Comparison of ENCODE assay signal across 11 cellular contexts in genomic region chr6:36114798-36115408, GRCh38. TPM values are rescaled to one million over a fixed set of nuclear protein-coding genes. Genes with fewer than 3 reads are reported as not detected.
DNase-seq lines count a peak whose midpoint lies in the region; ATAC-seq and FAIRE-seq lines count a peak whose summit lies in the region.
"Had no signal": no experiment of that assay in that cellular context is flagged by ENCODE, and none has a peak within 500 bp of the region (broad histone marks: within the 10 kb centered on the region; RNA-seq: fewer than 3 reads in every experiment).

No MANE protein-coding gene starts in this region.

- H3K4me3 Mint-ChIP-seq in activated naive CD8-positive, alpha-beta T cell treated with anti-CD3 and anti-CD28 coated beads, Interleukin-2, amount 10 ng/mL, durations not matched to agents 7 days and 5 days, result peak overlapping the region; percentile 79

- H3K4me2 ChIP-seq in BLaER1, result peak overlapping the region; percentile 78

- peaks cover 47% of the 10 kb centered on the region for H3K4me1 Mint-ChIP-seq in activated naive CD8-positive, alpha-beta T cell treated with anti-CD3 and anti-CD28 coated beads, Interleukin-2, amount 10 ng/mL, durations not matched to agents 7 days and 5 days

- peak overlapping the region; percentile 68 for H3K27ac ChIP-seq in BLaER1
- H3K27ac ChIP-seq: esophagus squamous epithelium had no signal

- H3K27me3 Mint-ChIP-seq in activated naive CD8-positive, alpha-beta T cell treated with anti-CD3 and anti-CD28 coated beads, Interleukin-2, amount 10 ng/mL, durations not matched to agents 7 days and 5 days, result no peaks in the 10 kb centered on the region

- H3K27ac Mint-ChIP-seq in activated naive CD8-positive, alpha-beta T cell treated with anti-CD3 and anti-CD28 coated beads, Interleukin-2, amount 10 ng/mL, durations not matched to agents 7 days and 5 days, result peak overlapping the region; percentile 96

- peaks cover 74% of the 10 kb centered on the region for H3K4me1 ChIP-seq in BLaER1

- no peaks in the 10 kb centered on the region for H3K27me3 ChIP-seq in BLaER1
- H3K27me3 ChIP-seq: esophagus squamous epithelium had no signal

- no peak for DNase-seq in GM19239 (ENCODE audit: insufficient read length, low spot score)
- DNase-seq in NCI-H69 (lab: John Stamatoyannopoulos, UW), result peak; percentile 29
- no peak for DNase-seq in activated naive CD8-positive, alpha-beta T cell treated with anti-CD3 and anti-CD28 coated beads, Interleukin-2, amount 10 ng/mL, durations not matched to agents 7 days and 5 days
- no peak for DNase-seq in NCI-H1930 (lab: John Stamatoyannopoulos, UW)
- DNase-seq in NCI-H2081 treated with DMSO at 0.1 percent for 48 hours (lab: John Stamatoyannopoulos, UW), result no peak
- DNase-seq in NCI-H510A treated with DMSO at 0.1 percent for 48 hours (lab: John Stamatoyannopoulos, UW), result no peak
- DNase-seq in activated CD4-positive, CD25-positive, alpha-beta regulatory T cell (lab: John Stamatoyannopoulos, UW), result no peak
- DNase-seq: esophagus squamous epithelium, IMR-90, NCI-H526 had no signal

- peak; percentile 34 for ATAC-seq in activated naive CD8-positive, alpha-beta T cell treated with anti-CD3 and anti-CD28 coated beads, Interleukin-2, amount 10 ng/mL, durations not matched to agents 7 days and 5 days (ENCODE audit: low read depth)

- POLR2A ChIA-PET in activated naive CD8-positive, alpha-beta T cell treated with anti-CD3 and anti-CD28 coated beads, Interleukin-2, amount 10 ng/mL, durations not matched to agents 7 days and 5 days (lab: Charles Lee), result interaction anchor here (1.3 kb wide), 1 partner anchor 16 kb away, joined by 6 read pairs; the partner anchor contains the start of gene MAPK13

- no peaks in the 10 kb centered on the region for H4K20me1 ChIP-seq in BLaER1

- H3K36me3 Mint-ChIP-seq in activated naive CD8-positive, alpha-beta T cell treated with anti-CD3 and anti-CD28 coated beads, Interleukin-2, amount 10 ng/mL, durations not matched to agents 7 days and 5 days, result peaks cover 39% of the 10 kb centered on the region

- no peaks in the 10 kb centered on the region for H3K9me3 ChIP-seq in BLaER1
- H3K9me3 ChIP-seq: esophagus squamous epithelium had no signal

- peak overlapping the region; percentile 40; the same call in 1 of the 2 replicates for H3K9ac ChIP-seq in BLaER1

- FAIRE-seq in GM19239 (lab: Jason Lieb, UNC), result peak; percentile 68

- H3K4me3 ChIP-seq in BLaER1, result no peak overlapping the region
- H3K4me3 ChIP-seq: esophagus squamous epithelium had no signal

- no peaks in the 10 kb centered on the region for H3K9me3 Mint-ChIP-seq in activated naive CD8-positive, alpha-beta T cell treated with anti-CD3 and anti-CD28 coated beads, Interleukin-2, amount 10 ng/mL, durations not matched to agents 7 days and 5 days

- H3K36me3 ChIP-seq in BLaER1, result peaks cover 23% of the 10 kb centered on the region

RNA-seq across cellular contexts. Expression of gene MAPK13, which starts 15.4 kb away (rescaled TPM):
- total RNA-seq in activated naive CD8-positive, alpha-beta T cell treated with anti-CD3 and anti-CD28 coated beads, Interleukin-2, amount 10 ng/mL, durations not matched to agents 7 days and 5 days, result 10 to 100 TPM; 40.5 to 41.6 TPM
